In genomic region chr19:2656533-2656932, GRCh38 we compare ENCODE assay signal across 32 cellular contexts. TPM values are rescaled to one million over a fixed set of nuclear protein-coding genes. Genes with fewer than 3 reads are reported as not detected.
"Had no signal": no experiment of that assay in that cellular context is flagged by ENCODE, and none has a peak within 500 bp of the region (broad histone marks: within the 10 kb centered on the region; RNA-seq: fewer than 3 reads in every experiment).

No MANE protein-coding gene starts in this region.

- H3K36me3 Mint-ChIP-seq: activated CD4-positive, alpha-beta memory T cell treated with anti-CD3 and anti-CD28 coated beads for 36 hours; activated CD8-positive, alpha-beta memory T cell treated with anti-CD3 and anti-CD28 coated beads, Interleukin-2, amount 10 ng/mL, durations not matched to agents 7 days and 5 days; activated naive CD4-positive, alpha-beta T cell treated with anti-CD3 and anti-CD28 coated beads, Interleukin-2, amount 50 U/mL, for 24 hours; activated naive CD8-positive, alpha-beta T cell treated with anti-CD3 and anti-CD28 coated beads, Interleukin-2, amount 10 ng/mL, durations not matched to agents 7 days and 5 days; brain had no signal

- H3K4me3 Mint-ChIP-seq: activated CD4-positive, alpha-beta memory T cell treated with anti-CD3 and anti-CD28 coated beads for 36 hours; activated CD4-positive, alpha-beta T cell treated with anti-CD3 and anti-CD28 coated beads for 36 hours; activated CD4-positive, alpha-beta T cell treated with anti-CD3 and anti-CD28 coated beads, Interleukin-2, amount 10 ng/mL, durations not matched to agents 24 days and 14 days; activated CD8-positive, alpha-beta memory T cell treated with anti-CD3 and anti-CD28 coated beads, Interleukin-2, amount 10 ng/mL, durations not matched to agents 7 days and 5 days; activated CD8-positive, alpha-beta T cell treated with anti-CD3 and anti-CD28 coated beads, Interleukin-2, amount 10 ng/mL, durations not matched to agents 7 days and 5 days; activated naive CD4-positive, alpha-beta T cell treated with anti-CD3 and anti-CD28 coated beads for 36 hours; activated naive CD4-positive, alpha-beta T cell treated with anti-CD3 and anti-CD28 coated beads, Interleukin-2, amount 50 U/mL, for 24 hours; activated naive CD8-positive, alpha-beta T cell treated with anti-CD3 and anti-CD28 coated beads, Interleukin-2, amount 10 ng/mL, durations not matched to agents 7 days and 5 days; activated T-helper 1 cell treated with anti-CD3 and anti-CD28 coated beads, Interleukin-12 subunit alpha, Interleukin-12 subunit beta, Interleukin-2, Interleukin-4 antibody, amounts not matched to agents 30 ng/mL and 10 ng/mL and 1 ng/mL, durations not matched to agents 14 hours and 24 hours and 36 hours; brain had no signal

- H3K36me3 ChIP-seq: ascending aorta, breast epithelium, cardiac muscle cell, colonic mucosa, gastrocnemius medialis, heart left ventricle had no signal

- H3K27me3 ChIP-seq: ascending aorta, breast epithelium, cardiac muscle cell, colonic mucosa, esophagus muscularis mucosa had no signal

- H3K4me1 ChIP-seq: ascending aorta, breast epithelium, colonic mucosa, foreskin keratinocyte, gastrocnemius medialis had no signal

- H3K9me3 ChIP-seq: ascending aorta, colonic mucosa, gastrocnemius medialis had no signal

- H3K4me1 Mint-ChIP-seq: activated CD4-positive, alpha-beta T cell treated with anti-CD3 and anti-CD28 coated beads for 36 hours; activated CD4-positive, alpha-beta T cell treated with anti-CD3 and anti-CD28 coated beads, Interleukin-2, amount 10 ng/mL, durations not matched to agents 24 days and 14 days; activated CD8-positive, alpha-beta memory T cell treated with anti-CD3 and anti-CD28 coated beads, Interleukin-2, amount 10 ng/mL, durations not matched to agents 7 days and 5 days; activated naive CD4-positive, alpha-beta T cell treated with anti-CD3 and anti-CD28 coated beads, Interleukin-2, amount 50 U/mL, for 24 hours; activated naive CD8-positive, alpha-beta T cell treated with anti-CD3 and anti-CD28 coated beads, Interleukin-2, amount 10 ng/mL, durations not matched to agents 7 days and 5 days had no signal

- H3K27me3 Mint-ChIP-seq: activated CD4-positive, alpha-beta memory T cell treated with anti-CD3 and anti-CD28 coated beads for 36 hours; activated CD4-positive, alpha-beta T cell treated with anti-CD3 and anti-CD28 coated beads for 36 hours; activated CD4-positive, alpha-beta T cell treated with anti-CD3 and anti-CD28 coated beads, Interleukin-2, amount 10 ng/mL, durations not matched to agents 24 days and 14 days; activated CD8-positive, alpha-beta memory T cell treated with anti-CD3 and anti-CD28 coated beads, Interleukin-2, amount 10 ng/mL, durations not matched to agents 7 days and 5 days; activated naive CD4-positive, alpha-beta T cell treated with anti-CD3 and anti-CD28 coated beads, Interleukin-2, amount 50 U/mL, for 24 hours; activated naive CD8-positive, alpha-beta T cell treated with anti-CD3 and anti-CD28 coated beads, Interleukin-2, amount 10 ng/mL, durations not matched to agents 7 days and 5 days; brain had no signal

- H3K9me3 Mint-ChIP-seq: activated CD4-positive, alpha-beta memory T cell treated with anti-CD3 and anti-CD28 coated beads for 36 hours; activated CD4-positive, alpha-beta T cell treated with anti-CD3 and anti-CD28 coated beads, Interleukin-2, amount 10 ng/mL, durations not matched to agents 24 days and 14 days; activated naive CD4-positive, alpha-beta T cell treated with anti-CD3 and anti-CD28 coated beads for 36 hours; activated naive CD4-positive, alpha-beta T cell treated with anti-CD3 and anti-CD28 coated beads, Interleukin-2, amount 50 U/mL, for 24 hours; activated naive CD8-positive, alpha-beta T cell treated with anti-CD3 and anti-CD28 coated beads, Interleukin-2, amount 10 ng/mL, durations not matched to agents 7 days and 5 days; activated T-helper 1 cell treated with anti-CD3 and anti-CD28 coated beads, Interleukin-12 subunit alpha, Interleukin-12 subunit beta, Interleukin-2, Interleukin-4 antibody, amounts not matched to agents 30 ng/mL and 10 ng/mL and 1 ng/mL, durations not matched to agents 14 hours and 24 hours and 36 hours; activated T-helper 2 cell treated with anti-CD3 and anti-CD28 coated beads, Interferon-gamma antibody, Interleukin-2, Interleukin-4, amounts not matched to agents 10 μg/mL and 5 μg/mL and 100 μg/mL, durations not matched to agents 14 hours and 24 hours and 36 hours had no signal

- DNase-seq: activated CD4-positive, alpha-beta memory T cell treated with anti-CD3 and anti-CD28 coated beads for 36 hours; activated CD4-positive, alpha-beta T cell treated with anti-CD3 and anti-CD28 coated beads for 36 hours; activated CD4-positive, alpha-beta T cell treated with anti-CD3 and anti-CD28 coated beads, Interleukin-2, amount 10 ng/mL, durations not matched to agents 24 days and 14 days; activated CD4-positive, CD25-positive, alpha-beta regulatory T cell; activated CD4-positive, CD25-positive, alpha-beta regulatory T cell treated with anti-CD3 and anti-CD28 coated beads, Interleukin-2, amount 50 U/mL, for 72 hours; activated CD8-positive, alpha-beta memory T cell treated with anti-CD3 and anti-CD28 coated beads, Interleukin-2, amount 10 ng/mL, durations not matched to agents 7 days and 5 days; activated CD8-positive, alpha-beta memory T cell treated with anti-CD3 and anti-CD28 coated beads, Interleukin-2, amount 50 U/mL, for 4 hours; activated CD8-positive, alpha-beta T cell treated with anti-CD3 and anti-CD28 coated beads, Interleukin-2, amount 10 ng/mL, durations not matched to agents 7 days and 5 days; activated effector memory CD4-positive, alpha-beta T cell treated with anti-CD3 and anti-CD28 coated beads, Interleukin-2, amount 50 U/mL, for 16 hours; activated naive CD4-positive, alpha-beta T cell treated with anti-CD3 and anti-CD28 coated beads for 36 hours; activated naive CD8-positive, alpha-beta T cell treated with anti-CD3 and anti-CD28 coated beads, Interleukin-2, amount 10 ng/mL, durations not matched to agents 7 days and 5 days; activated T-cell treated with anti-CD3 and anti-CD28 coated beads, Interleukin-2, amount 50 U/mL, for 1 hour; activated T-cell treated with anti-CD3 and anti-CD28 coated beads, Interleukin-2, amount 50 U/mL, for 48 hours; central memory CD4-positive, alpha-beta T cell; cerebellar nuclear complex; colonic mucosa; effector CD8-positive, alpha-beta T cell; foreskin keratinocyte; gastrocnemius medialis; glutamatergic neuron; heart left ventricle; T-helper 2 cell had no signal

- ATAC-seq: activated CD4-positive, alpha-beta T cell treated with anti-CD3 and anti-CD28 coated beads for 36 hours; activated CD8-positive, alpha-beta memory T cell treated with anti-CD3 and anti-CD28 coated beads, Interleukin-2, amount 10 ng/mL, durations not matched to agents 7 days and 5 days; activated CD8-positive, alpha-beta T cell treated with anti-CD3 and anti-CD28 coated beads, Interleukin-2, amount 10 ng/mL, durations not matched to agents 7 days and 5 days; foreskin keratinocyte; gastrocnemius medialis; heart left ventricle had no signal

- H3K4me3 ChIP-seq: ascending aorta, breast epithelium, cardiac muscle cell, colonic mucosa, esophagus muscularis mucosa, gastrocnemius medialis, heart left ventricle had no signal

- H3K27ac ChIP-seq: ascending aorta, breast epithelium, cardiac muscle cell, colonic mucosa, esophagus muscularis mucosa, foreskin keratinocyte, gastrocnemius medialis, heart left ventricle had no signal

- H3K27ac Mint-ChIP-seq: activated CD4-positive, alpha-beta memory T cell treated with anti-CD3 and anti-CD28 coated beads for 36 hours; activated CD4-positive, alpha-beta T cell treated with anti-CD3 and anti-CD28 coated beads for 36 hours; activated CD4-positive, alpha-beta T cell treated with anti-CD3 and anti-CD28 coated beads, Interleukin-2, amount 10 ng/mL, durations not matched to agents 24 days and 14 days; activated CD8-positive, alpha-beta memory T cell treated with anti-CD3 and anti-CD28 coated beads, Interleukin-2, amount 10 ng/mL, durations not matched to agents 7 days and 5 days; activated CD8-positive, alpha-beta T cell treated with anti-CD3 and anti-CD28 coated beads, Interleukin-2, amount 10 ng/mL, durations not matched to agents 7 days and 5 days; activated naive CD4-positive, alpha-beta T cell treated with anti-CD3 and anti-CD28 coated beads for 36 hours; activated naive CD4-positive, alpha-beta T cell treated with anti-CD3 and anti-CD28 coated beads, Interleukin-2, amount 50 U/mL, for 24 hours; activated naive CD8-positive, alpha-beta T cell treated with anti-CD3 and anti-CD28 coated beads, Interleukin-2, amount 10 ng/mL, durations not matched to agents 7 days and 5 days; activated T-helper 1 cell treated with anti-CD3 and anti-CD28 coated beads, Interleukin-12 subunit alpha, Interleukin-12 subunit beta, Interleukin-2, Interleukin-4 antibody, amounts not matched to agents 30 ng/mL and 10 ng/mL and 1 ng/mL, durations not matched to agents 14 hours and 24 hours and 36 hours; activated T-helper 2 cell treated with anti-CD3 and anti-CD28 coated beads, Interferon-gamma antibody, Interleukin-2, Interleukin-4, amounts not matched to agents 10 μg/mL and 5 μg/mL and 100 μg/mL, durations not matched to agents 14 hours and 24 hours and 36 hours; brain had no signal

- FAIRE-seq: endometrium, endothelial cell of umbilical vein had no signal

RNA-seq across cellular contexts. Expression of gene GNG7, which starts 46.0 kb away (rescaled TPM):
- total RNA-seq: activated CD8-positive, alpha-beta memory T cell treated with anti-CD3 and anti-CD28 coated beads, Interleukin-2, amount 10 ng/mL, durations not matched to agents 7 days and 5 days had no signal
